In genomic region chr12:108724054-108724889, GRCh38 we compare ENCODE assay signal across 1 cellular context.
TF ChIP-seq lines count a peak whose summit lies in the region.

No MANE protein-coding gene starts in this region.

TF ChIP-seq in IMR-90, 13 proteins besides CTCF, POLR2A, EP300 and RAD21 (continued from another document):
- TF ChIP-seq CHD1 (IDR thresholded peaks at IDR 0.05; ENCODE audit: low read depth, low read length), result no peak
- no peak for TF ChIP-seq MAZ (IDR thresholded peaks at IDR 0.05; ENCODE audit: borderline replicate concordance, low read depth, low read length)
